ENCODE assay signal across 1 cellular context in the genomic region with DNA sequence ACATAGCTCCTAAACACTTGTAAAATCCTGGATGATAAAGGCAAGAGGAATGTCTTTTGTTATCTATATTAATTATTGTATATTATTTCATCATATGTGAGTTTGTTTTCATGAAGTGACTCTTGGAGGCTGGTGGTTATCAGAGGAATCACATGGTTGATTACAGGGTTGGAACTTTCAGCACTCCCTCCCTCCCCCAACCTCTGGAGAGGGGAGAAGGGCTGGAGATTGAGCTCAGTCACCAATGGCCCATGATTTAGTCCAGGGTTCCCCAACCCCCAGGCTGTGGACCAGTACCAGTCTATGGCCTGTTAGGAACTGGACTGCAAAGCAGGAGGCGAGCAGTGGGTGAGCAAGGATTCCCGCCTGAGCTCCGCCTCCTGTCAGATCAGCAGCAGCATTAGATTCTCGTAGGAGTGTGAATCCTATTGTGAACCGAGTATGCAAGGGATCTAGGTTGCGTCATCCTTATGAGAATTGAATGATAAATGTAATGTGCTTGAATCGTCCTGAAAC.
TF ChIP-seq lines count a peak whose summit lies in the region.

No MANE protein-coding gene starts in this region.

TF ChIP-seq in K562, 482 proteins besides CTCF, POLR2A, EP300 and RAD21 (continued from another document and continues in another):
- TF ChIP-seq SMAD4 (CRISPR knock-in tag; conservative IDR thresholded peaks at IDR 0.05) (peak; percentile 41; the same call in 1 of the 2 replicates), HIVEP1 (CRISPR knock-in tag; IDR thresholded peaks at IDR 0.05) (peak; percentile 52; the same call in 1 of the 2 replicates), ZNF23 (CRISPR knock-in tag; IDR thresholded peaks at IDR 0.05) (no peak), SIN3A (IDR thresholded peaks at IDR 0.05; ENCODE audit: borderline replicate concordance in 2 of 2, control insufficient read depth in 1 of 2, low read depth in 2 of 2, low read length in 2 of 2) (no peak), XRCC4 (IDR thresholded peaks at IDR 0.05; ENCODE audit: extremely low read depth, insufficient read depth, insufficient read length) (no peak), CREM (IDR thresholded peaks at IDR 0.05; ENCODE audit: low read depth) (no peak), CBX2 (IDR thresholded peaks at IDR 0.05; ENCODE audit: insufficient read depth, low read length, poor library complexity, severe bottlenecking) (no peak), ZNF507 (tag; conservative IDR thresholded peaks at IDR 0.05) (no peak), RBM39 (optimal IDR thresholded peaks at IDR 0.05; ENCODE audit: low read depth, low read length) (no peak), KDM2B (CRISPR knock-in tag; IDR thresholded peaks at IDR 0.05) (no peak), DPF2 (IDR thresholded peaks at IDR 0.05) (peak; percentile 32; the same call in 1 of the 2 replicates), GABPB1 (CRISPR knock-in tag; IDR thresholded peaks at IDR 0.05) (no peak), ZNF124 (CRISPR knock-in tag; IDR thresholded peaks at IDR 0.05) (no peak), POLR2H (tag; IDR thresholded peaks at IDR 0.05; ENCODE audit: low read depth) (0 out of 2 replicates have a peak, but pooled peaks have one; percentile 16), RBFOX2 (IDR thresholded peaks at IDR 0.05; ENCODE audit: low read depth, low read length) (0 out of 2 replicates have a peak, but pooled peaks have one; percentile 16), TEAD1 (CRISPR knock-in tag; IDR thresholded peaks at IDR 0.05) (0 out of 4 replicates have a peak, but pooled peaks of 1 of the 2 experiments have one; percentile 7), MEIS2 (IDR thresholded peaks at IDR 0.05; ENCODE audit: partially characterized antibody) (peak; percentile 54), NCOR1 (IDR thresholded peaks at IDR 0.05) (no peak), XRCC3 (IDR thresholded peaks at IDR 0.05) (no peak), CHD4 (IDR thresholded peaks at IDR 0.05; ENCODE audit: insufficient read depth, insufficient replicate concordance, low read depth, low read length, poor library complexity, severe bottlenecking) (no peak), SAFB (IDR thresholded peaks at IDR 0.05; ENCODE audit: borderline replicate concordance, low read depth, low read length) (no peak), SPI1 (IDR thresholded peaks at IDR 0.05; ENCODE audit: borderline replicate concordance, low read depth, low read length) (no peak), ZNF253 (CRISPR knock-in tag; conservative IDR thresholded peaks at IDR 0.05) (no peak), TOE1 (IDR thresholded peaks at IDR 0.05; ENCODE audit: borderline replicate concordance) (peak; percentile 45; the same call in 1 of the 2 replicates), TOE1 (CRISPR knock-in tag; IDR thresholded peaks at IDR 0.05; ENCODE audit: borderline replicate concordance, low read depth) (no peak), FOSL1 (tag; conservative IDR thresholded peaks at IDR 0.05) (peak; percentile 56; the same call in 1 of the 2 replicates), TEAD4 (IDR thresholded peaks at IDR 0.05; ENCODE audit: low read length) (peak; percentile 50; the same call in 1 of the 2 replicates), TEAD4 (CRISPR knock-in tag; IDR thresholded peaks at IDR 0.05; ENCODE audit: borderline replicate concordance) (no peak), RB1 (IDR thresholded peaks at IDR 0.05; ENCODE audit: low read depth) (no peak), ZNF232 (CRISPR knock-in tag; IDR thresholded peaks at IDR 0.05) (no peak), MCM3 (IDR thresholded peaks at IDR 0.05) (no peak), KDM5B (IDR thresholded peaks at IDR 0.05; ENCODE audit: insufficient replicate concordance, low read depth, low read length) (no peak), MTA2 (IDR thresholded peaks at IDR 0.05; ENCODE audit: low read depth) (no peak), TAL1 (IDR thresholded peaks at IDR 0.05) (0 out of 2 replicates have a peak, but pooled peaks have one; percentile 25), ZNF143 (CRISPR knock-in tag; IDR thresholded peaks at IDR 0.05) (no peak), EZH2 (IDR thresholded peaks at IDR 0.05; ENCODE audit: borderline replicate concordance, low read depth, low read length) (no peak), ZNF830 (CRISPR knock-in tag; IDR thresholded peaks at IDR 0.05) (no peak), NR2C2 (CRISPR knock-in tag; IDR thresholded peaks at IDR 0.05) (no peak), NR2C2 (tag; IDR thresholded peaks at IDR 0.05) (no peak), NR4A1 (CRISPR knock-in tag; IDR thresholded peaks at IDR 0.05) (no peak), NR4A1 (tag; IDR thresholded peaks at IDR 0.05) (no peak), ZNF263 (CRISPR knock-in tag; IDR thresholded peaks at IDR 0.05; ENCODE audit: borderline replicate concordance) (no peak), ZNF24 (IDR thresholded peaks at IDR 0.05) (no peak), EWSR1 (IDR thresholded peaks at IDR 0.05; ENCODE audit: borderline replicate concordance, low read depth, partially characterized antibody) (no peak), ZNF12 (CRISPR knock-in tag; IDR thresholded peaks at IDR 0.05) (no peak), DNMT1 (IDR thresholded peaks at IDR 0.05) (no peak), CXXC5 (CRISPR knock-in tag; IDR thresholded peaks at IDR 0.05) (peak; percentile 39; the same call in 1 of the 2 replicates), RAD51 (IDR thresholded peaks at IDR 0.05; ENCODE audit: borderline replicate concordance, low read depth) (no peak), ZNF41 (CRISPR knock-in tag; conservative IDR thresholded peaks at IDR 0.05) (no peak), ZSCAN32 (CRISPR knock-in tag; IDR thresholded peaks at IDR 0.05) (peak; percentile 65; the same call in 1 of the 2 replicates), ETV5 (CRISPR knock-in tag; IDR thresholded peaks at IDR 0.05; ENCODE audit: low read depth) (no peak), HDAC2 (IDR thresholded peaks at IDR 0.05) (peak; percentile 36; the same call in 1 of the 2 replicates), SMARCA4 (IDR thresholded peaks at IDR 0.05) (peak; percentile 65; the same call in 1 of the 2 replicates), ZBTB7A (IDR thresholded peaks at IDR 0.05; ENCODE audit: borderline replicate concordance, control insufficient read depth, low read depth, low read length) (no peak), ILK (tag; IDR thresholded peaks at IDR 0.05; ENCODE audit: borderline replicate concordance, low read depth) (no peak), EHMT2 (IDR thresholded peaks at IDR 0.05) (no peak), PCBP1 (IDR thresholded peaks at IDR 0.05; ENCODE audit: low read depth, low read length, poor library complexity, severe bottlenecking) (no peak), TGIF2 (CRISPR knock-in tag; IDR thresholded peaks at IDR 0.05) (no peak), NFYB (IDR thresholded peaks at IDR 0.05; ENCODE audit: extremely low read depth, insufficient read length) (no peak)
- TF ChIP-seq, protein P1, sequence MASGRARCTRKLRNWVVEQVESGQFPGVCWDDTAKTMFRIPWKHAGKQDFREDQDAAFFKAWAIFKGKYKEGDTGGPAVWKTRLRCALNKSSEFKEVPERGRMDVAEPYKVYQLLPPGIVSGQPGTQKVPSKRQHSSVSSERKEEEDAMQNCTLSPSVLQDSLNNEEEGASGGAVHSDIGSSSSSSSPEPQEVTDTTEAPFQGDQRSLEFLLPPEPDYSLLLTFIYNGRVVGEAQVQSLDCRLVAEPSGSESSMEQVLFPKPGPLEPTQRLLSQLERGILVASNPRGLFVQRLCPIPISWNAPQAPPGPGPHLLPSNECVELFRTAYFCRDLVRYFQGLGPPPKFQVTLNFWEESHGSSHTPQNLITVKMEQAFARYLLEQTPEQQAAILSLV (tag; IDR thresholded peaks at IDR 0.05): peak; percentile 64; the same call in 1 of the 2 replicates
- TF ChIP-seq, protein P2, sequence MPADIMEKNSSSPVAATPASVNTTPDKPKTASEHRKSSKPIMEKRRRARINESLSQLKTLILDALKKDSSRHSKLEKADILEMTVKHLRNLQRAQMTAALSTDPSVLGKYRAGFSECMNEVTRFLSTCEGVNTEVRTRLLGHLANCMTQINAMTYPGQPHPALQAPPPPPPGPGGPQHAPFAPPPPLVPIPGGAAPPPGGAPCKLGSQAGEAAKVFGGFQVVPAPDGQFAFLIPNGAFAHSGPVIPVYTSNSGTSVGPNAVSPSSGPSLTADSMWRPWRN (IDR thresholded peaks at IDR 0.05; ENCODE audit: low read depth): no peak
- TF ChIP-seq, protein P3, sequence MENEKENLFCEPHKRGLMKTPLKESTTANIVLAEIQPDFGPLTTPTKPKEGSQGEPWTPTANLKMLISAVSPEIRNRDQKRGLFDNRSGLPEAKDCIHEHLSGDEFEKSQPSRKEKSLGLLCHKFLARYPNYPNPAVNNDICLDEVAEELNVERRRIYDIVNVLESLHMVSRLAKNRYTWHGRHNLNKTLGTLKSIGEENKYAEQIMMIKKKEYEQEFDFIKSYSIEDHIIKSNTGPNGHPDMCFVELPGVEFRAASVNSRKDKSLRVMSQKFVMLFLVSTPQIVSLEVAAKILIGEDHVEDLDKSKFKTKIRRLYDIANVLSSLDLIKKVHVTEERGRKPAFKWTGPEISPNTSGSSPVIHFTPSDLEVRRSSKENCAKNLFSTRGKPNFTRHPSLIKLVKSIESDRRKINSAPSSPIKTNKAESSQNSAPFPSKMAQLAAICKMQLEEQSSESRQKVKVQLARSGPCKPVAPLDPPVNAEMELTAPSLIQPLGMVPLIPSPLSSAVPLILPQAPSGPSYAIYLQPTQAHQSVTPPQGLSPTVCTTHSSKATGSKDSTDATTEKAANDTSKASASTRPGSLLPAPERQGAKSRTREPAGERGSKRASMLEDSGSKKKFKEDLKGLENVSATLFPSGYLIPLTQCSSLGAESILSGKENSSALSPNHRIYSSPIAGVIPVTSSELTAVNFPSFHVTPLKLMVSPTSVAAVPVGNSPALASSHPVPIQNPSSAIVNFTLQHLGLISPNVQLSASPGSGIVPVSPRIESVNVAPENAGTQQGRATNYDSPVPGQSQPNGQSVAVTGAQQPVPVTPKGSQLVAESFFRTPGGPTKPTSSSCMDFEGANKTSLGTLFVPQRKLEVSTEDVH (IDR thresholded peaks at IDR 0.05; ENCODE audit: low read depth, partially characterized antibody): no peak
- TF ChIP-seq, protein P4, sequence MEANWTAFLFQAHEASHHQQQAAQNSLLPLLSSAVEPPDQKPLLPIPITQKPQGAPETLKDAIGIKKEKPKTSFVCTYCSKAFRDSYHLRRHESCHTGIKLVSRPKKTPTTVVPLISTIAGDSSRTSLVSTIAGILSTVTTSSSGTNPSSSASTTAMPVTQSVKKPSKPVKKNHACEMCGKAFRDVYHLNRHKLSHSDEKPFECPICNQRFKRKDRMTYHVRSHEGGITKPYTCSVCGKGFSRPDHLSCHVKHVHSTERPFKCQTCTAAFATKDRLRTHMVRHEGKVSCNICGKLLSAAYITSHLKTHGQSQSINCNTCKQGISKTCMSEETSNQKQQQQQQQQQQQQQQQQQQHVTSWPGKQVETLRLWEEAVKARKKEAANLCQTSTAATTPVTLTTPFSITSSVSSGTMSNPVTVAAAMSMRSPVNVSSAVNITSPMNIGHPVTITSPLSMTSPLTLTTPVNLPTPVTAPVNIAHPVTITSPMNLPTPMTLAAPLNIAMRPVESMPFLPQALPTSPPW (CRISPR knock-in tag; IDR thresholded peaks at IDR 0.05): peak; percentile 51; the same call in 1 of the 2 replicates
- TF ChIP-seq, protein P5, sequence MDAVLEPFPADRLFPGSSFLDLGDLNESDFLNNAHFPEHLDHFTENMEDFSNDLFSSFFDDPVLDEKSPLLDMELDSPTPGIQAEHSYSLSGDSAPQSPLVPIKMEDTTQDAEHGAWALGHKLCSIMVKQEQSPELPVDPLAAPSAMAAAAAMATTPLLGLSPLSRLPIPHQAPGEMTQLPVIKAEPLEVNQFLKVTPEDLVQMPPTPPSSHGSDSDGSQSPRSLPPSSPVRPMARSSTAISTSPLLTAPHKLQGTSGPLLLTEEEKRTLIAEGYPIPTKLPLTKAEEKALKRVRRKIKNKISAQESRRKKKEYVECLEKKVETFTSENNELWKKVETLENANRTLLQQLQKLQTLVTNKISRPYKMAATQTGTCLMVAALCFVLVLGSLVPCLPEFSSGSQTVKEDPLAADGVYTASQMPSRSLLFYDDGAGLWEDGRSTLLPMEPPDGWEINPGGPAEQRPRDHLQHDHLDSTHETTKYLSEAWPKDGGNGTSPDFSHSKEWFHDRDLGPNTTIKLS (IDR thresholded peaks at IDR 0.05; ENCODE audit: borderline replicate concordance, low read depth): no peak
- TF ChIP-seq, protein P6, sequence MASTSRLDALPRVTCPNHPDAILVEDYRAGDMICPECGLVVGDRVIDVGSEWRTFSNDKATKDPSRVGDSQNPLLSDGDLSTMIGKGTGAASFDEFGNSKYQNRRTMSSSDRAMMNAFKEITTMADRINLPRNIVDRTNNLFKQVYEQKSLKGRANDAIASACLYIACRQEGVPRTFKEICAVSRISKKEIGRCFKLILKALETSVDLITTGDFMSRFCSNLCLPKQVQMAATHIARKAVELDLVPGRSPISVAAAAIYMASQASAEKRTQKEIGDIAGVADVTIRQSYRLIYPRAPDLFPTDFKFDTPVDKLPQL (IDR thresholded peaks at IDR 0.05; ENCODE audit: extremely low read depth, insufficient read length): no peak
- TF ChIP-seq, protein P7, sequence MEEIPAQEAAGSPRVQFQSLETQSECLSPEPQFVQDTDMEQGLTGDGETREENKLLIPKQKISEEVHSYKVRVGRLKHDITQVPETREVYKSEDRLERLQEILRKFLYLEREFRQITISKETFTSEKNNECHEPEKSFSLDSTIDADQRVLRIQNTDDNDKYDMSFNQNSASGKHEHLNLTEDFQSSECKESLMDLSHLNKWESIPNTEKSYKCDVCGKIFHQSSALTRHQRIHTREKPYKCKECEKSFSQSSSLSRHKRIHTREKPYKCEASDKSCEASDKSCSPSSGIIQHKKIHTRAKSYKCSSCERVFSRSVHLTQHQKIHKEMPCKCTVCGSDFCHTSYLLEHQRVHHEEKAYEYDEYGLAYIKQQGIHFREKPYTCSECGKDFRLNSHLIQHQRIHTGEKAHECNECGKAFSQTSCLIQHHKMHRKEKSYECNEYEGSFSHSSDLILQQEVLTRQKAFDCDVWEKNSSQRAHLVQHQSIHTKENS (CRISPR knock-in tag; IDR thresholded peaks at IDR 0.05): no peak
- TF ChIP-seq, protein P8, sequence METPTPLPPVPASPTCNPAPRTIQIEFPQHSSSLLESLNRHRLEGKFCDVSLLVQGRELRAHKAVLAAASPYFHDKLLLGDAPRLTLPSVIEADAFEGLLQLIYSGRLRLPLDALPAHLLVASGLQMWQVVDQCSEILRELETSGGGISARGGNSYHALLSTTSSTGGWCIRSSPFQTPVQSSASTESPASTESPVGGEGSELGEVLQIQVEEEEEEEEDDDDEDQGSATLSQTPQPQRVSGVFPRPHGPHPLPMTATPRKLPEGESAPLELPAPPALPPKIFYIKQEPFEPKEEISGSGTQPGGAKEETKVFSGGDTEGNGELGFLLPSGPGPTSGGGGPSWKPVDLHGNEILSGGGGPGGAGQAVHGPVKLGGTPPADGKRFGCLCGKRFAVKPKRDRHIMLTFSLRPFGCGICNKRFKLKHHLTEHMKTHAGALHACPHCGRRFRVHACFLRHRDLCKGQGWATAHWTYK (CRISPR knock-in tag; IDR thresholded peaks at IDR 0.05): peak; percentile 74; the same call in 1 of the 2 replicates
